Comparison of ENCODE assay signal across 9 cellular contexts in genomic region chr3:33474895-33475294, GRCh38.
"Had no signal": no experiment of that assay in that cellular context is flagged by ENCODE, and none has a peak within 500 bp of the region (broad histone marks: within the 10 kb centered on the region; RNA-seq: fewer than 3 reads in every experiment).

No MANE protein-coding gene starts in this region.

- H3K4me1 ChIP-seq: HAP-1 had no signal

- H3K36me3 ChIP-seq: HAP-1 had no signal

- H3K27ac ChIP-seq: GM23248, HL-60, KMS-11 had no signal

- DNase-seq: GM23248, GOT3, H7, HFFc6, KBM-7 had no signal

- H3K9ac ChIP-seq: GM23248, KMS-11 had no signal

- H3K4me3 ChIP-seq: GM23248, HAP-1 had no signal

- H3K4me2 ChIP-seq: KMS-11 had no signal

- ATAC-seq: HCT116 had no signal

- H2AFZ ChIP-seq: GM23248 had no signal
